ENCODE assay signal across 2 cellular contexts in the genomic region with DNA sequence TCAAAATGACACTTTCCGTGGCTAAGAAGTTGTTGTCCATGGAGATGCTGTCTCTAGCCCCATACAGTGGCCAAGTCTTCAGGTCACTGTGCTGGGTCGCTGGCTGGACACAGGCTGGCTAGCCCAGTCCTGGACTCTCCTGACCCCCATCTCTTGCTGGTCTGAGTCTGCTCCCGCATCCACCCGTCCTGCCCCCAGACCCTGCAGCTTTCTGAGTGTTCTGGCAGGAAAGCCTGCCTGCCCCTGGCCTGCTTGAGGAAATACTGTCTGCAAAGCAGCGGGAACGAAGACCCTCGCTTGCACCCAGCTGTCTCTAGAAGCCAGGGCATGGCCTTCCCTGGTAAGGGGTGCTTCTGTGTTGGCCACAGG.
TF ChIP-seq lines count a peak whose summit lies in the region.

No MANE protein-coding gene starts in this region.

TF ChIP-seq in SK-N-SH, 30 proteins besides CTCF, POLR2A, EP300 and RAD21 (continued from another document):
- TF ChIP-seq, protein P1, sequence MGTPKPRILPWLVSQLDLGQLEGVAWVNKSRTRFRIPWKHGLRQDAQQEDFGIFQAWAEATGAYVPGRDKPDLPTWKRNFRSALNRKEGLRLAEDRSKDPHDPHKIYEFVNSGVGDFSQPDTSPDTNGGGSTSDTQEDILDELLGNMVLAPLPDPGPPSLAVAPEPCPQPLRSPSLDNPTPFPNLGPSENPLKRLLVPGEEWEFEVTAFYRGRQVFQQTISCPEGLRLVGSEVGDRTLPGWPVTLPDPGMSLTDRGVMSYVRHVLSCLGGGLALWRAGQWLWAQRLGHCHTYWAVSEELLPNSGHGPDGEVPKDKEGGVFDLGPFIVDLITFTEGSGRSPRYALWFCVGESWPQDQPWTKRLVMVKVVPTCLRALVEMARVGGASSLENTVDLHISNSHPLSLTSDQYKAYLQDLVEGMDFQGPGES (IDR thresholded peaks at IDR 0.05; ENCODE audit: low read depth, low read length): no peak
- TF ChIP-seq, protein P2, sequence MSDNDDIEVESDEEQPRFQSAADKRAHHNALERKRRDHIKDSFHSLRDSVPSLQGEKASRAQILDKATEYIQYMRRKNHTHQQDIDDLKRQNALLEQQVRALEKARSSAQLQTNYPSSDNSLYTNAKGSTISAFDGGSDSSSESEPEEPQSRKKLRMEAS (IDR thresholded peaks at IDR 0.05; ENCODE audit: low read depth): no peak
- TF ChIP-seq GATA2 (CRISPR knock-in tag; IDR thresholded peaks at IDR 0.05): no peak

TF ChIP-seq in SK-N-SH treated with all-trans-retinoic acid at 6 μM for 48 hours, 23 proteins besides CTCF, POLR2A, EP300 and RAD21 (continued from another document):
- TF ChIP-seq, protein P3, sequence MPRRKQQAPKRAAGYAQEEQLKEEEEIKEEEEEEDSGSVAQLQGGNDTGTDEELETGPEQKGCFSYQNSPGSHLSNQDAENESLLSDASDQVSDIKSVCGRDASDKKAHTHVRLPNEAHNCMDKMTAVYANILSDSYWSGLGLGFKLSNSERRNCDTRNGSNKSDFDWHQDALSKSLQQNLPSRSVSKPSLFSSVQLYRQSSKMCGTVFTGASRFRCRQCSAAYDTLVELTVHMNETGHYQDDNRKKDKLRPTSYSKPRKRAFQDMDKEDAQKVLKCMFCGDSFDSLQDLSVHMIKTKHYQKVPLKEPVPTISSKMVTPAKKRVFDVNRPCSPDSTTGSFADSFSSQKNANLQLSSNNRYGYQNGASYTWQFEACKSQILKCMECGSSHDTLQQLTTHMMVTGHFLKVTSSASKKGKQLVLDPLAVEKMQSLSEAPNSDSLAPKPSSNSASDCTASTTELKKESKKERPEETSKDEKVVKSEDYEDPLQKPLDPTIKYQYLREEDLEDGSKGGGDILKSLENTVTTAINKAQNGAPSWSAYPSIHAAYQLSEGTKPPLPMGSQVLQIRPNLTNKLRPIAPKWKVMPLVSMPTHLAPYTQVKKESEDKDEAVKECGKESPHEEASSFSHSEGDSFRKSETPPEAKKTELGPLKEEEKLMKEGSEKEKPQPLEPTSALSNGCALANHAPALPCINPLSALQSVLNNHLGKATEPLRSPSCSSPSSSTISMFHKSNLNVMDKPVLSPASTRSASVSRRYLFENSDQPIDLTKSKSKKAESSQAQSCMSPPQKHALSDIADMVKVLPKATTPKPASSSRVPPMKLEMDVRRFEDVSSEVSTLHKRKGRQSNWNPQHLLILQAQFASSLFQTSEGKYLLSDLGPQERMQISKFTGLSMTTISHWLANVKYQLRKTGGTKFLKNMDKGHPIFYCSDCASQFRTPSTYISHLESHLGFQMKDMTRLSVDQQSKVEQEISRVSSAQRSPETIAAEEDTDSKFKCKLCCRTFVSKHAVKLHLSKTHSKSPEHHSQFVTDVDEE (CRISPR knock-in tag; IDR thresholded peaks at IDR 0.05): no peak
- no peak for TF ChIP-seq ISL1 (CRISPR knock-in tag; IDR thresholded peaks at IDR 0.05)
- no peak for TF ChIP-seq SNAI2 (CRISPR knock-in tag; IDR thresholded peaks at IDR 0.05)
- TF ChIP-seq ZC3H10 (CRISPR knock-in tag; IDR thresholded peaks at IDR 0.05): no peak
